In the genomic region with DNA sequence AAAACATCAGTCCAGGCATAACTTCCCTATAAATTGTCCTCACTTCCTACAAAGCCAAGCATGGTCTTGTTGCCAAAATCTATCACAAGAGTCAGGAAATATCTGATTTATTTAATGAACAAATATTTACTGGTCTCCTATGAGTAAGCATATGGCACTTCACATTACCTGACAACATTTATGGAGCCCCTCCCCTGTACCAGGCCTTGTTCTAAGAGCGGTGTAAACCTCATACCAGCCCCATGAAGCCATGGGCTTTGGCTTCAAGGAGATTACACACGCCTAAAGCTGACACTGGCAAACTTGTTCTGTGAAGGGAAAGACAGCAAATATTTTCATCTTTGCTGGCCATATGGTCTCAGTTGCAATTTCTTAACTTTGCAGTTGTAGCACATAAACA, we compare ENCODE assay signal across 14 cellular contexts. TPM values are rescaled to one million over a fixed set of nuclear protein-coding genes. Genes with fewer than 3 reads are reported as not detected.
DNase-seq lines count a peak whose midpoint lies in the region; ATAC-seq and TF ChIP-seq lines count a peak whose summit lies in the region.
"Had no signal": no experiment of that assay in that cellular context is flagged by ENCODE, and none has a peak within 500 bp of the region (broad histone marks: within the 10 kb centered on the region; RNA-seq: fewer than 3 reads in every experiment).

No MANE protein-coding gene starts in this region.

- H3K4me3 ChIP-seq in fibroblast of villous mesenchyme (ENCODE audit: low read depth, low read length) (no peak overlapping the region), upper lobe of right lung (no peak overlapping the region), right cardiac atrium (ENCODE audit: low read length) (no peak overlapping the region), suprapubic skin (no peak overlapping the region)
- H3K4me3 ChIP-seq: BLaER1 had no signal

- WGBS in right cardiac atrium: 89% methylated on average over 2 of the region's 2 CpGs
- 80% methylated on average over 2 of the region's 2 CpGs for WGBS in suprapubic skin

- intact Hi-C loops in upper lobe of right lung (cut with DNase I) (no loop called here), right cardiac atrium (cut with DNase I) (no loop called here)

- H3K4me1 ChIP-seq in upper lobe of right lung (no peaks in the 10 kb centered on the region), right cardiac atrium (ENCODE audit: control insufficient read depth, insufficient read depth, low read length) (no peaks in the 10 kb centered on the region), suprapubic skin (no peaks in the 10 kb centered on the region)
- H3K4me1 ChIP-seq: BLaER1 had no signal

- H3K36me3 ChIP-seq in upper lobe of right lung (no peaks in the 10 kb centered on the region), suprapubic skin (no peaks in the 10 kb centered on the region)
- H3K36me3 ChIP-seq: BLaER1 had no signal

- no peak for TF ChIP-seq EP300 in suprapubic skin (IDR thresholded peaks at IDR 0.05)

- no peak overlapping the region for H3K27ac ChIP-seq in upper lobe of right lung
- no peak overlapping the region for H3K27ac ChIP-seq in right cardiac atrium (ENCODE audit: low read length)
- no peak overlapping the region for H3K27ac ChIP-seq in suprapubic skin
- H3K27ac ChIP-seq: BLaER1 had no signal

- TF ChIP-seq CTCF in fibroblast of villous mesenchyme (IDR thresholded peaks at IDR 0.05; ENCODE audit: insufficient read depth, low read depth, low read length) (no peak), upper lobe of right lung (IDR thresholded peaks at IDR 0.05) (no peak), suprapubic skin (IDR thresholded peaks at IDR 0.05) (no peak)

- H3K9me3 ChIP-seq in upper lobe of right lung: no peaks in the 10 kb centered on the region
- H3K9me3 ChIP-seq in right cardiac atrium (ENCODE audit: control insufficient read depth, low read length): no peaks in the 10 kb centered on the region
- H3K9me3 ChIP-seq in suprapubic skin: no peaks in the 10 kb centered on the region
- H3K9me3 ChIP-seq: BLaER1 had no signal

- ATAC-seq in upper lobe of right lung: peak; percentile 40
- no peak for ATAC-seq in right cardiac atrium
- ATAC-seq: CD8-positive, alpha-beta T cell; HepG2 had no signal

- H3K27me3 ChIP-seq in upper lobe of right lung (peaks cover 11% of the 10 kb centered on the region), right cardiac atrium (ENCODE audit: control insufficient read depth, insufficient read depth) (no peaks in the 10 kb centered on the region), suprapubic skin (peaks cover 6% of the 10 kb centered on the region)
- H3K27me3 ChIP-seq: BLaER1 had no signal

- DNase-seq in NCI-H82 (lab: John Stamatoyannopoulos, UW): peak; percentile 15
- no peak for DNase-seq in NCI-H82 treated with DMSO at 0.1 percent for 48 hours (lab: John Stamatoyannopoulos, UW; ENCODE audit: unreplicated experiment)
- peak; percentile 25 for DNase-seq in NCI-H2029 treated with DMSO at 0.1 percent for 48 hours (lab: John Stamatoyannopoulos, UW)
- peak; percentile 29 for DNase-seq in fibroblast of villous mesenchyme (ENCODE audit: low read depth)
- no peak for DNase-seq in upper lobe of right lung
- no peak for DNase-seq in right cardiac atrium
- DNase-seq in activated CD4-positive, alpha-beta T cell treated with anti-CD3 and anti-CD28 coated beads, Interleukin-2, amount 50 U/mL, for 48 hours: no peak
- no peak for DNase-seq in suprapubic skin (ENCODE audit: low spot score in 2 of 2)
- DNase-seq: 8988T; Calu3; CD8-positive, alpha-beta T cell; H9 had no signal

- TF ChIP-seq POLR2A in suprapubic skin (IDR thresholded peaks at IDR 0.05): no peak

RNA-seq across cellular contexts. Expression of gene EIF3D, which starts 43.0 kb away (rescaled TPM):
- total RNA-seq in fibroblast of villous mesenchyme (224 and 265 TPM in 2 replicates), upper lobe of right lung (132 TPM), right cardiac atrium (10 to 100 TPM; 68.5 to 92.0 (median 83.5) TPM), suprapubic skin (100 to 1,000 TPM; 247 to 409 (median 332) TPM)
- 67.6 TPM for polyA plus RNA-seq in right cardiac atrium

Comparison
In these comparisons a context has a peak if more than half of its experiments do, and no peak if none do; other contexts are left out.
1. DNase-seq: peak in NCI-H82 (single experiment), NCI-H2029 treated with DMSO at 0.1 percent for 48 hours (single experiment) and fibroblast of villous mesenchyme (single experiment); none in NCI-H82 treated with DMSO at 0.1 percent for 48 hours (single experiment), upper lobe of right lung (single experiment), right cardiac atrium (0 of 3), activated CD4-positive, alpha-beta T cell treated with anti-CD3 and anti-CD28 coated beads, Interleukin-2, amount 50 U/mL, for 48 hours (0 of 2) and suprapubic skin (0 of 2).